In genomic region chr1:170410391-170411146, GRCh38 we compare ENCODE assay signal across 14 cellular contexts.
DNase-seq lines count a peak whose midpoint lies in the region; ATAC-seq and TF ChIP-seq lines count a peak whose summit lies in the region.
"Had no signal": no experiment of that assay in that cellular context is flagged by ENCODE, and none has a peak within 500 bp of the region (broad histone marks: within the 10 kb centered on the region; RNA-seq: fewer than 3 reads in every experiment).

No MANE protein-coding gene starts in this region.

- H3K4me3 Mint-ChIP-seq in activated T-helper 2 cell treated with anti-CD3 and anti-CD28 coated beads, Interferon-gamma antibody, Interleukin-2, Interleukin-4, amounts not matched to agents 10 μg/mL and 5 μg/mL and 100 μg/mL, durations not matched to agents 14 hours and 24 hours and 36 hours (ENCODE audit: low read depth), result no peak overlapping the region

- H3K27ac ChIP-seq in heart left ventricle, result peak overlapping the region in 9 of 12 donors; percentile 18 to 79 (median 57)
- peak overlapping the region; percentile 90 for H3K27ac ChIP-seq in smooth muscle cell (ENCODE audit: low read depth)
- H3K27ac ChIP-seq in MM.1S (ENCODE audit: low read length), result no peak overlapping the region
- H3K27ac ChIP-seq: ovary, VCaP had no signal

- 49 to 61% (median 53%) methylated on average over 2 of the region's 2 CpGs for WGBS in heart left ventricle, 4 donors
- WGBS in smooth muscle cell (ENCODE audit: low lambda C conversion rate), result 0% methylated on average over 2 of the region's 2 CpGs

- H4K20me1 ChIP-seq in smooth muscle cell (ENCODE audit: low read depth) (no peaks in the 10 kb centered on the region), MM.1S (ENCODE audit: insufficient read depth, low read length) (no peaks in the 10 kb centered on the region)

- peak overlapping the region; percentile 46 for H3K9ac ChIP-seq in smooth muscle cell (ENCODE audit: low read depth)
- no peak overlapping the region for H3K9ac ChIP-seq in MM.1S (ENCODE audit: low read length)

- H3K9me2 ChIP-seq in MM.1S (replicated peaks; ENCODE audit: insufficient read depth, low read length), result no peaks in the 10 kb centered on the region

- DNase-seq in EL (peak; percentile 79), astrocyte of the hippocampus (ENCODE audit: low read depth, low spot score) (peak; percentile 24), heart left ventricle (peak in 2 of 5 donors; percentile 21 to 34), smooth muscle cell (lab: John Stamatoyannopoulos, UW; ENCODE audit: unreplicated experiment) (no peak), MM.1S (no peak)
- no peak for DNase-seq in stimulated activated CD4-positive, alpha-beta T cell treated with anti-CD3 and anti-CD28 coated beads, Interleukin-4, amount 100 ng/mL, for 1 hour
- DNase-seq in activated T-helper 2 cell treated with anti-CD3 and anti-CD28 coated beads, Interferon-gamma antibody, Interleukin-2, Interleukin-4, amounts not matched to agents 10 μg/mL and 5 μg/mL and 100 μg/mL, durations not matched to agents 14 hours and 24 hours and 36 hours (ENCODE audit: low spot score), result no peak
- DNase-seq: erythroblast, NCI-H524, ovary had no signal

- H3K9me3 ChIP-seq in heart left ventricle, result peaks cover 0 to 2% (median 0%) of the 10 kb centered on the region in 12 donors
- H3K9me3 ChIP-seq in smooth muscle cell (replicated peaks; ENCODE audit: low read depth), result no peaks in the 10 kb centered on the region
- no peaks in the 10 kb centered on the region for H3K9me3 ChIP-seq in MM.1S (replicated peaks; ENCODE audit: insufficient read depth, low read length)
- H3K9me3 ChIP-seq: ovary had no signal

- H2AFZ ChIP-seq in smooth muscle cell (ENCODE audit: low read depth), result no peak overlapping the region
- H2AFZ ChIP-seq in MM.1S (ENCODE audit: low read length), result no peak overlapping the region

- H3K4me3 ChIP-seq in heart left ventricle, result no peak overlapping the region
- H3K4me3 ChIP-seq in smooth muscle cell, result no peak overlapping the region
- no peak overlapping the region for H3K4me3 ChIP-seq in MM.1S (ENCODE audit: low read length)
- H3K4me3 ChIP-seq: ovary had no signal

- H3K4me1 Mint-ChIP-seq in activated T-helper 2 cell treated with anti-CD3 and anti-CD28 coated beads, Interferon-gamma antibody, Interleukin-2, Interleukin-4, amounts not matched to agents 10 μg/mL and 5 μg/mL and 100 μg/mL, durations not matched to agents 14 hours and 24 hours and 36 hours (ENCODE audit: low read depth), result no peaks in the 10 kb centered on the region

- H3K27ac Mint-ChIP-seq in activated T-helper 2 cell treated with anti-CD3 and anti-CD28 coated beads, Interferon-gamma antibody, Interleukin-2, Interleukin-4, amounts not matched to agents 10 μg/mL and 5 μg/mL and 100 μg/mL, durations not matched to agents 14 hours and 24 hours and 36 hours, result no peak overlapping the region

- no peaks in the 10 kb centered on the region for H3K27me3 ChIP-seq in heart left ventricle
- no peaks in the 10 kb centered on the region for H3K27me3 ChIP-seq in smooth muscle cell (ENCODE audit: low read depth)
- H3K27me3 ChIP-seq in MM.1S (replicated peaks; ENCODE audit: insufficient read depth, low read length), result no peaks in the 10 kb centered on the region
- H3K27me3 ChIP-seq: ovary had no signal

- H3F3A ChIP-seq in smooth muscle cell (ENCODE audit: low read depth) (no peaks in the 10 kb centered on the region), MM.1S (ENCODE audit: insufficient read depth, low read length) (no peaks in the 10 kb centered on the region)

- no peaks in the 10 kb centered on the region for H3K9me3 Mint-ChIP-seq in activated T-helper 2 cell treated with anti-CD3 and anti-CD28 coated beads, Interferon-gamma antibody, Interleukin-2, Interleukin-4, amounts not matched to agents 10 μg/mL and 5 μg/mL and 100 μg/mL, durations not matched to agents 14 hours and 24 hours and 36 hours

- H3K27me3 Mint-ChIP-seq in activated T-helper 2 cell treated with anti-CD3 and anti-CD28 coated beads, Interferon-gamma antibody, Interleukin-2, Interleukin-4, amounts not matched to agents 10 μg/mL and 5 μg/mL and 100 μg/mL, durations not matched to agents 14 hours and 24 hours and 36 hours (ENCODE audit: low read depth), result no peaks in the 10 kb centered on the region
- H3K27me3 Mint-ChIP-seq: brain had no signal

- no peaks in the 10 kb centered on the region for H3K36me3 Mint-ChIP-seq in activated T-helper 2 cell treated with anti-CD3 and anti-CD28 coated beads, Interferon-gamma antibody, Interleukin-2, Interleukin-4, amounts not matched to agents 10 μg/mL and 5 μg/mL and 100 μg/mL, durations not matched to agents 14 hours and 24 hours and 36 hours (ENCODE audit: low read depth)
- H3K36me3 Mint-ChIP-seq: brain had no signal

- H3K4me2 ChIP-seq in smooth muscle cell (peak overlapping the region; percentile 64), MM.1S (ENCODE audit: low read depth, low read length) (no peak overlapping the region)

- no peaks in the 10 kb centered on the region for H3K36me3 ChIP-seq in heart left ventricle
- no peaks in the 10 kb centered on the region for H3K36me3 ChIP-seq in smooth muscle cell (ENCODE audit: low read depth)
- no peaks in the 10 kb centered on the region for H3K36me3 ChIP-seq in MM.1S (replicated peaks; ENCODE audit: insufficient read depth, low read length)
- H3K36me3 ChIP-seq: ovary had no signal

- H3K79me2 ChIP-seq in smooth muscle cell (ENCODE audit: low read depth) (no peaks in the 10 kb centered on the region), MM.1S (ENCODE audit: low read length) (no peaks in the 10 kb centered on the region)

- ATAC-seq in heart left ventricle (peak; percentile 71 to 94 (median 79)), HG03457 (IDR thresholded peaks at IDR 0.05; ENCODE audit: unreplicated experiment) (no peak)
- ATAC-seq: left lobe of liver had no signal

- intact Hi-C loops in heart left ventricle (cut with DNase I), result loop anchor here in 2 of 10 donors (5.0 to 10.0 kb wide), 2 partner anchors 122 to 254 kb away; partner anchors contain the start of genes GORAB (in 1 of the 2) and PRRX1 (in 1 of the 2)
- intact Hi-C loops in activated T-helper 2 cell treated with anti-CD3 and anti-CD28 coated beads, Interferon-gamma antibody, Interleukin-2, Interleukin-4, amounts not matched to agents 10 μg/mL and 5 μg/mL and 100 μg/mL, durations not matched to agents 14 hours and 24 hours and 36 hours (cut with micrococcal nuclease), result no loop called here

- TF ChIP-seq CTCF in heart left ventricle (IDR thresholded peaks at IDR 0.05) (no peak), smooth muscle cell (IDR thresholded peaks at IDR 0.05; ENCODE audit: borderline replicate concordance, insufficient read depth, poor library complexity, severe bottlenecking) (no peak), MM.1S (IDR thresholded peaks at IDR 0.05; ENCODE audit: low read length) (no peak)

- H3K4me1 ChIP-seq in heart left ventricle (peaks cover 4 to 43% (median 14%) of the 10 kb centered on the region in 12 donors), smooth muscle cell (ENCODE audit: low read depth) (peaks cover 5% of the 10 kb centered on the region), MM.1S (ENCODE audit: low read length) (no peaks in the 10 kb centered on the region)

- no peak for TF ChIP-seq POLR2A in heart left ventricle (IDR thresholded peaks at IDR 0.05)

Comparison
In these comparisons a context has a peak if more than half of its experiments do, and no peak if none do; other contexts are left out.
1. DNase-seq: peak in EL (single experiment) and astrocyte of the hippocampus (single experiment); none in smooth muscle cell (single experiment), stimulated activated CD4-positive, alpha-beta T cell treated with anti-CD3 and anti-CD28 coated beads, Interleukin-4, amount 100 ng/mL, for 1 hour (single experiment), MM.1S (single experiment) and activated T-helper 2 cell treated with anti-CD3 and anti-CD28 coated beads, Interferon-gamma antibody, Interleukin-2, Interleukin-4, amounts not matched to agents 10 μg/mL and 5 μg/mL and 100 μg/mL, durations not matched to agents 14 hours and 24 hours and 36 hours (single experiment).